15 cellular contexts compared by ENCODE assay signal in the genomic region with DNA sequence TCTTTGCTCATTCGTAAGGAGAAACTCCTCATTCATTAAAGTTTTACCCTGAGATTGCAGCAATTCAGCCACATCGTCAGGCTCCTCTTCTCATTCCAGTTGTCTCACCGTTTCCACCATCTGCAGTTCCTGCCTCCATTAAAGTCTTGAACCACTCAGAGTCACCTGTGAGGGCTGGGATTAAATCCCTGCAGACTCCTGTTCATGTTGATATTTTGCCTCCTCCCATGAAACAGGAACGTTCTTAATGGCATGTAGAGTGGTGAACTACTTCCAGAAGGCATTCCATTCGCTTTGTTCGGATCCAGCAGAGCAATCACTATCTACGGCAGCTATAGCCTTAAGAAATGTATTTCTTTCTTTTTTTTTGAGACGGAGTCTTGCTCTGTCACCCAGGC.
"Had no signal": no experiment of that assay in that cellular context is flagged by ENCODE, and none has a peak within 500 bp of the region (broad histone marks: within the 10 kb centered on the region; RNA-seq: fewer than 3 reads in every experiment).

No MANE protein-coding gene starts in this region.

- H3K4me3 ChIP-seq: adrenal gland, colonic mucosa, prostate gland, skin epidermis had no signal

- H3K27me3 ChIP-seq: adrenal gland, colonic mucosa had no signal

- H3K36me3 ChIP-seq: adrenal gland, colonic mucosa, prostate gland had no signal

- H3K4me1 ChIP-seq: adrenal gland, colonic mucosa, prostate gland had no signal

- DNase-seq: activated CD4-positive, alpha-beta T cell treated with anti-CD3 and anti-CD28 coated beads, Interleukin-2, amount 50 U/mL, for 4 hours; activated CD4-positive, CD25-positive, alpha-beta regulatory T cell treated with anti-CD3 and anti-CD28 coated beads, Interleukin-2, amount 50 U/mL, for 72 hours; activated effector memory CD4-positive, alpha-beta T cell treated with Interleukin-2 at 50 U/mL for 16 hours; activated T-cell treated with anti-CD3 and anti-CD28 coated beads, Interleukin-2, amount 50 U/mL, for 4 hours; adrenal gland; caudate nucleus; colonic mucosa; hypothalamus; right cardiac atrium; stimulated activated CD4-positive, alpha-beta T cell treated with anti-CD3 and anti-CD28 coated beads, Interleukin-4, amount 100 ng/mL, for 24 hours; stimulated activated naive CD4-positive, alpha-beta T cell; SW 1271 had no signal

- H3K27ac ChIP-seq: adrenal gland, colonic mucosa, prostate gland, skin epidermis had no signal

- ATAC-seq: activated T-cell treated with anti-CD3 and anti-CD28 coated beads, Interleukin-2, amount 50 U/mL, for 4 hours; esophagus mucosa; right cardiac atrium had no signal

- H3K9me3 ChIP-seq: adrenal gland, colonic mucosa, prostate gland had no signal
